In the genomic region with DNA sequence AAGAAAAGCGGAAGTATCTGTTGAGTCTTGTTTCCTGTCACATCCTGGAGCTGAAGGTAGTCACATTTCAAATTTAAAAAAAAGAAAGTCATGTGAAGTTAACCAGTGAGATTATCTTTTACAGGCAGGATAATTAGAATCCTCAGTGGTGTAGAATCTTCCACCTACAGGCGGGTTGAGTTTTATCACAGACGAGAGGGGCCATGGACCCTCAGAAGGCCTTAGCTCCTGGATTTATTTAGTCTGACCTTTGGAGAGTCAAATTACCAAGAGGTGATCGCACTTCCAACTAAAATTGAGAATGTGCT, we compare ENCODE assay signal across 9 cellular contexts. TPM values are rescaled to one million over a fixed set of nuclear protein-coding genes. Genes with fewer than 3 reads are reported as not detected.
DNase-seq lines count a peak whose midpoint lies in the region; ATAC-seq and TF ChIP-seq lines count a peak whose summit lies in the region.
"Had no signal": no experiment of that assay in that cellular context is flagged by ENCODE, and none has a peak within 500 bp of the region (broad histone marks: within the 10 kb centered on the region; RNA-seq: fewer than 3 reads in every experiment).

No MANE protein-coding gene starts in this region.

- no peaks in the 10 kb centered on the region for H3K9me3 ChIP-seq in neuron (ENCODE audit: low read length)
- H3K9me3 ChIP-seq: thoracic aorta had no signal

- DNase-seq in CMK (ENCODE audit: low read depth) (peak; percentile 72), brain microvascular endothelial cell (no peak), NCI-H345 (lab: John Stamatoyannopoulos, UW) (no peak), NCI-H2227 treated with DMSO at 0.1 percent for 48 hours (lab: John Stamatoyannopoulos, UW) (no peak)
- no peak for DNase-seq in Jurkat, Clone E6-1 (ENCODE audit: low read depth, low spot score)
- DNase-seq in activated effector memory CD4-positive, alpha-beta T cell treated with Interleukin-2 at 50 U/mL for 16 hours: no peak

- H3K4me1 ChIP-seq in neuron (ENCODE audit: insufficient read depth, low read length): peaks cover 34% of the 10 kb centered on the region

- in situ Hi-C loops in brain microvascular endothelial cell (cut with HindIII; ENCODE audit: low pct_ligation_motif_present, low sequenced_read_pairs): no loop called here

- ATAC-seq in HG03095 (IDR thresholded peaks at IDR 0.05; ENCODE audit: unreplicated experiment): no peak

- H2AFZ ChIP-seq in neuron (ENCODE audit: low read depth, low read length): no peak overlapping the region

- H3K4me3 ChIP-seq in Jurkat, Clone E6-1 (ENCODE audit: low read length): peak overlapping the region; percentile 54
- H3K4me3 ChIP-seq in brain microvascular endothelial cell (ENCODE audit: low read depth, low read length): no peak overlapping the region
- H3K4me3 ChIP-seq in neuron (ENCODE audit: low read length): peak overlapping the region; percentile 31

- H3K27ac ChIP-seq in brain microvascular endothelial cell: peak overlapping the region; percentile 47

- H3K36me3 ChIP-seq in brain microvascular endothelial cell (replicated peaks) (no peaks in the 10 kb centered on the region), neuron (ENCODE audit: insufficient read depth, low read length) (no peaks in the 10 kb centered on the region)
- H3K36me3 ChIP-seq: thoracic aorta had no signal

- TF ChIP-seq CTCF in brain microvascular endothelial cell (IDR thresholded peaks at IDR 0.05; ENCODE audit: low read depth, low read length, missing control alignments): no peak

- H3K27me3 ChIP-seq in brain microvascular endothelial cell (replicated peaks) (no peaks in the 10 kb centered on the region), neuron (ENCODE audit: insufficient read depth, low read length) (no peaks in the 10 kb centered on the region)

RNA-seq across cellular contexts. Expression of a gene that starts 13.0 kb away (rescaled TPM):
- polyA plus RNA-seq in Jurkat, Clone E6-1 (2012; ENCODE audit: insufficient read depth, insufficient read length): 105 TPM
